In genomic region chr3:165603196-165603595, GRCh38 we compare ENCODE assay signal across 22 cellular contexts.
DNase-seq lines count a peak whose midpoint lies in the region.
"Had no signal": no experiment of that assay in that cellular context is flagged by ENCODE, and none has a peak within 500 bp of the region (broad histone marks: within the 10 kb centered on the region; RNA-seq: fewer than 3 reads in every experiment).

No MANE protein-coding gene starts in this region.

- DNase-seq in amniotic epithelial cell (ENCODE audit: low read depth) (peak; percentile 67), NCI-H2029 (lab: John Stamatoyannopoulos, UW) (no peak)
- DNase-seq: 8988T; ACHN; AML-193; BE2C; C1 segment of cervical spinal cord; Caco-2; Calu3; CD4-positive, alpha-beta memory T cell; CD4-positive, alpha-beta T cell; CD4-positive, CD25-positive, alpha-beta regulatory T cell; CD8-positive, alpha-beta memory T cell; CD8-positive, alpha-beta T cell; COR-L47; DMS 273 treated with DMSO at 0.1 percent for 48 hours; DMS153; DMS53; DMS79; DMS79 treated with DMSO at 0.1 percent for 48 hours; DND-41; EL had no signal
